10 cellular contexts compared by ENCODE assay signal in the genomic region with DNA sequence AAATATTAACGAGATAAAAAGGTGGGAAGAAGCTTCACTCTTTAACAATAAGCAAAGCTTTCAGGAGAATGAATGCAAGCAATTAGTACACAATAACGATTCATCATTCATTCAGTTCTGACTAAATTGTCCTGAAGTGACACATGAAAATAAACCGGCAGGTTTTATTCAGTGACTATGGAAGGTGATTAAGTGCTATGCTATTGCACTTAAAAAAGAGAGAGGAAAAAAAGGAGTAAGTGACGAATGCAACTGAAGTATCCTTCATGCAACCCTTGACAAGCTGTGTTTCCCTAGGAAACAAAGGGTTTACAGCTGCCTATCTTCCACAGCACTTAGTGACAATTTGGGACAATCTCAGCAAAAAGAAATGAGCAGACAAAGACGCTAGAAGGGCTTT. TPM values are rescaled to one million over a fixed set of nuclear protein-coding genes. Genes with fewer than 3 reads are reported as not detected.
A peak's percentile ranks its signal among the peaks of the same experiment; 100 is the strongest.
DNase-seq lines count a peak whose midpoint lies in the region; ATAC-seq, FAIRE-seq and TF ChIP-seq lines count a peak whose summit lies in the region.
"Had no signal": no experiment of that assay in that cellular context is flagged by ENCODE, and none has a peak within 500 bp of the region (broad histone marks: within the 10 kb centered on the region; RNA-seq: fewer than 3 reads in every experiment).

No MANE protein-coding gene starts in this region.

- no peak overlapping the region for H3K27ac ChIP-seq in AG04450 (ENCODE audit: low read depth, low read length)
- peak overlapping the region in 1 of 4 donors; percentile 41 for H3K27ac ChIP-seq in tibial nerve

- H3K9me3 ChIP-seq in AG04450 (ENCODE audit: control insufficient read depth, insufficient read depth, low read length) (no peaks in the 10 kb centered on the region), tibial nerve (peaks cover 0 to 4% (median 0%) of the 10 kb centered on the region in 4 donors)
- H3K9me3 ChIP-seq: MG63 had no signal

- TF ChIP-seq EP300 in tibial nerve (IDR thresholded peaks at IDR 0.05): no peak

- FAIRE-seq in H54 (lab: Jason Lieb, UNC): peak; percentile 91

- CTCF ChIA-PET in AG04450 (lab: Charles Lee): interaction anchor here (1.6 kb wide), 1 partner anchor 59 kb away, joined by 6 read pairs; no protein-coding TSS in a partner anchor

- H3K36me3 ChIP-seq in kidney epithelial cell (ENCODE audit: control insufficient read depth, insufficient read depth, low read length) (no peaks in the 10 kb centered on the region), tibial nerve (peaks cover 0 to 22% (median 0%) of the 10 kb centered on the region in 3 donors)

- TF ChIP-seq POLR2A in H54 (IDR thresholded peaks at IDR 0.05; ENCODE audit: low read depth, low read length): no peak
- TF ChIP-seq POLR2A in tibial nerve (IDR thresholded peaks at IDR 0.05): no peak

- peaks cover 9 to 14% of the 10 kb centered on the region in 2 donors for H3K9me3 Mint-ChIP-seq in activated naive CD4-positive, alpha-beta T cell treated with anti-CD3 and anti-CD28 coated beads, Interleukin-2, amount 50 U/mL, for 72 hours

- intact Hi-C loops in posterior cingulate gyrus (cut with DNase I): no loop called here

- H3K27ac Mint-ChIP-seq in activated naive CD4-positive, alpha-beta T cell treated with anti-CD3 and anti-CD28 coated beads, Interleukin-2, amount 50 U/mL, for 72 hours: peak overlapping the region; percentile 68 to 77

- H3K27me3 ChIP-seq in AG04450 (ENCODE audit: control insufficient read depth, insufficient read depth, low read length): no peaks in the 10 kb centered on the region
- H3K27me3 ChIP-seq in kidney epithelial cell (ENCODE audit: control insufficient read depth, insufficient read depth, low read length): no peaks in the 10 kb centered on the region
- no peaks in the 10 kb centered on the region for H3K27me3 ChIP-seq in tibial nerve
- H3K27me3 ChIP-seq: MG63 had no signal

- no peak for TF ChIP-seq CTCF in AG04450 (IDR thresholded peaks at IDR 0.05; ENCODE audit: low read depth, low read length)
- TF ChIP-seq CTCF in kidney epithelial cell (IDR thresholded peaks at IDR 0.05; ENCODE audit: insufficient read depth, low read length, poor library complexity, severe bottlenecking): no peak
- no peak for TF ChIP-seq CTCF in tibial nerve (IDR thresholded peaks at IDR 0.05)

- H3K36me3 Mint-ChIP-seq in activated naive CD4-positive, alpha-beta T cell treated with anti-CD3 and anti-CD28 coated beads, Interleukin-2, amount 50 U/mL, for 72 hours: peaks cover 32 to 36% of the 10 kb centered on the region in 2 donors

- 52 to 55% methylated on average over 5 of the region's 5 CpGs for WGBS in tibial nerve, 2 donors

- peaks cover 0 to 36% (median 17%) of the 10 kb centered on the region in 4 donors for H3K4me1 ChIP-seq in tibial nerve

- POLR2A ChIA-PET in AG04450 (lab: Yijun Ruan, JAX): no interaction called here

- peak overlapping the region; percentile 74 for H3K4me3 ChIP-seq in AG04450 (ENCODE audit: low read depth, low read length)
- H3K4me3 ChIP-seq in kidney epithelial cell (ENCODE audit: low read depth, low read length): peak overlapping the region; percentile 75
- no peak overlapping the region for H3K4me3 ChIP-seq in tibial nerve
- H3K4me3 ChIP-seq: MG63 had no signal

- ATAC-seq in activated naive CD4-positive, alpha-beta T cell treated with anti-CD3 and anti-CD28 coated beads, Interleukin-2, amount 50 U/mL, for 72 hours: no peak
- no peak for ATAC-seq in HG03196 (IDR thresholded peaks at IDR 0.05; ENCODE audit: unreplicated experiment)
- no peak for ATAC-seq in GM21717 (IDR thresholded peaks at IDR 0.05; ENCODE audit: unreplicated experiment)

- DNase-seq in AG04450 (ENCODE audit: low read depth, low spot score) (no peak), H54 (ENCODE audit: insufficient read length, low spot score) (no peak), kidney epithelial cell (ENCODE audit: low read depth) (no peak), tibial nerve (ENCODE audit: low spot score in 2 of 2) (no peak), posterior cingulate gyrus (no peak)
- DNase-seq in activated naive CD4-positive, alpha-beta T cell treated with anti-CD3 and anti-CD28 coated beads, Interleukin-2, amount 50 U/mL, for 72 hours (ENCODE audit: low spot score in 2 of 2): no peak
- DNase-seq: activated CD8-positive, alpha-beta memory T cell treated with anti-CD3 and anti-CD28 coated beads, Interleukin-2, amount 50 U/mL, for 48 hours; MG63 had no signal

RNA-seq across cellular contexts. Expression of gene LIG4, which starts 1.4 kb away (rescaled TPM):
- 7.5 and 10.4 TPM in 2 replicates for polyA plus RNA-seq in AG04450 (2011; rRNA removed)
- polyA minus RNA-seq in AG04450 (2011; rRNA and poly(A)+ RNA removed): 2.5 and 5.0 TPM in 2 replicates
- 1 to 10 TPM; 4.9 to 10.0 TPM for total RNA-seq in activated naive CD4-positive, alpha-beta T cell treated with anti-CD3 and anti-CD28 coated beads, Interleukin-2, amount 50 U/mL, for 72 hours
- total RNA-seq in kidney epithelial cell (15.7 and 17.3 TPM in 2 replicates), tibial nerve (1 to 10 TPM; 8.0 to 9.9 (median 9.4) TPM)

RNA-seq across cellular contexts. Expression of gene ABHD13, which starts 4.2 kb away (rescaled TPM):
- polyA plus RNA-seq in AG04450 (2011; rRNA removed): 6.5 and 8.9 TPM in 2 replicates
- polyA minus RNA-seq in AG04450 (2011; rRNA and poly(A)+ RNA removed): 2.9 and 6.5 TPM in 2 replicates
- 1 to 10 TPM; 3.4 to 4.1 TPM for total RNA-seq in activated naive CD4-positive, alpha-beta T cell treated with anti-CD3 and anti-CD28 coated beads, Interleukin-2, amount 50 U/mL, for 72 hours
- total RNA-seq in kidney epithelial cell (8.5 and 9.9 TPM in 2 replicates), tibial nerve (10 to 100 TPM in 1 of 4 donors, 1 to 10 TPM in 3; 7.2 to 11.0 (median 9.0) TPM)

RNA-seq across cellular contexts. Expression of gene TNFSF13B, which starts 55.6 kb away (rescaled TPM):
- polyA plus RNA-seq in AG04450 (2011; rRNA removed): 0.48 and 1.1 TPM in 2 replicates
- 1.6 and 3.0 TPM in 2 replicates for polyA minus RNA-seq in AG04450 (2011; rRNA and poly(A)+ RNA removed)
- total RNA-seq in activated naive CD4-positive, alpha-beta T cell treated with anti-CD3 and anti-CD28 coated beads, Interleukin-2, amount 50 U/mL, for 72 hours: 1 to 10 TPM; 2.8 to 6.6 TPM
- total RNA-seq in kidney epithelial cell: 0.62 and 0.71 TPM in 2 replicates
- 1 to 10 TPM in 3 of 4 donors, under 1 TPM in 1; 0.44 to 6.7 (median 1.6) TPM for total RNA-seq in tibial nerve

Comparison
In these comparisons a context has a peak if more than half of its experiments do, and no peak if none do; other contexts are left out.
1. H3K4me3 ChIP-seq: peak in AG04450 (single experiment) and kidney epithelial cell (single experiment); none in tibial nerve (0 of 4).